In genomic region chr9:68721934-68722333, GRCh38 we compare ENCODE assay signal across 1 cellular context.
TF ChIP-seq lines count a peak whose summit lies in the region.

No MANE protein-coding gene starts in this region.

TF ChIP-seq in K562, 482 proteins besides CTCF, POLR2A, EP300 and RAD21 (continued from another document):
- no peak for TF ChIP-seq ATF2 (CRISPR knock-in tag; IDR thresholded peaks at IDR 0.05)
- TF ChIP-seq SMARCE1 (IDR thresholded peaks at IDR 0.05), result 0 out of 2 replicates have a peak, but pooled peaks have one; percentile 31
- no peak for TF ChIP-seq SRSF9 (IDR thresholded peaks at IDR 0.05; ENCODE audit: borderline replicate concordance, low read depth, low read length)
- TF ChIP-seq SNRNP70 (optimal IDR thresholded peaks at IDR 0.05; ENCODE audit: low read depth, low read length), result no peak
- peak; percentile 40; the same call in 1 of the 2 replicates for TF ChIP-seq NCOR1 (IDR thresholded peaks at IDR 0.05)
- TF ChIP-seq HOMEZ (CRISPR knock-in tag; IDR thresholded peaks at IDR 0.05), result no peak
- TF ChIP-seq ZFP91 (CRISPR knock-in tag; IDR thresholded peaks at IDR 0.05), result no peak
- 0 out of 2 replicates have a peak, but pooled peaks have one; percentile 24 for TF ChIP-seq MTA2 (IDR thresholded peaks at IDR 0.05; ENCODE audit: low read depth)
- TF ChIP-seq TAL1 (IDR thresholded peaks at IDR 0.05), result peak; percentile 59
- peak; percentile 12; the same call in 1 of the 2 replicates for TF ChIP-seq PKNOX1 (IDR thresholded peaks at IDR 0.05)
- no peak for TF ChIP-seq CCNT2 (IDR thresholded peaks at IDR 0.05; ENCODE audit: borderline replicate concordance, extremely low read depth, insufficient read length, low read depth, low read length)
- no peak for TF ChIP-seq XRCC5 (IDR thresholded peaks at IDR 0.05; ENCODE audit: low read depth, low read length)
- TF ChIP-seq SMARCA4 (IDR thresholded peaks at IDR 0.05), result peak; percentile 31; the same call in 1 of the 2 replicates
- TF ChIP-seq CXXC5 (CRISPR knock-in tag; IDR thresholded peaks at IDR 0.05), result 0 out of 2 replicates have a peak, but pooled peaks have one; percentile 25
- TF ChIP-seq ZNF717 (CRISPR knock-in tag; IDR thresholded peaks at IDR 0.05), result no peak
- TF ChIP-seq ARID4B (CRISPR knock-in tag; IDR thresholded peaks at IDR 0.05), result no peak
- TF ChIP-seq ZFP36 (IDR thresholded peaks at IDR 0.05; ENCODE audit: low read depth, low read length, partially characterized antibody), result no peak
- no peak for TF ChIP-seq ARHGAP35 (IDR thresholded peaks at IDR 0.05; ENCODE audit: partially characterized antibody)
- no peak for TF ChIP-seq SRSF7 (optimal IDR thresholded peaks at IDR 0.05; ENCODE audit: low read depth, low read length)
- no peak for TF ChIP-seq NCOA4 (IDR thresholded peaks at IDR 0.05; ENCODE audit: partially characterized antibody)
- TF ChIP-seq CBFA2T3 (IDR thresholded peaks at IDR 0.05), result peak; percentile 64
- TF ChIP-seq FOS (IDR thresholded peaks at IDR 0.05; ENCODE audit: extremely low read depth, insufficient read length), result no peak
- peak; percentile 21 for TF ChIP-seq MEIS2 (IDR thresholded peaks at IDR 0.05; ENCODE audit: partially characterized antibody)
- peak; percentile 46 for TF ChIP-seq CBFA2T2 (conservative IDR thresholded peaks at IDR 0.05)
- peak; percentile 76 for TF ChIP-seq ARID1B (IDR thresholded peaks at IDR 0.05)
- no peak for TF ChIP-seq HDGF (IDR thresholded peaks at IDR 0.05)
- TF ChIP-seq ZNF76 (CRISPR knock-in tag; IDR thresholded peaks at IDR 0.05; ENCODE audit: borderline replicate concordance), result no peak
- TF ChIP-seq ZNF277 (CRISPR knock-in tag; IDR thresholded peaks at IDR 0.05; ENCODE audit: borderline replicate concordance), result no peak
- TF ChIP-seq DPF2 (IDR thresholded peaks at IDR 0.05), result 0 out of 2 replicates have a peak, but pooled peaks have one; percentile 35
- TF ChIP-seq FOSL1 (tag; conservative IDR thresholded peaks at IDR 0.05), result no peak
- no peak for TF ChIP-seq NR2F6 (CRISPR knock-in tag; IDR thresholded peaks at IDR 0.05)
- peak; percentile 42; the same call in 1 of the 2 replicates for TF ChIP-seq TEAD4 (IDR thresholded peaks at IDR 0.05; ENCODE audit: low read length)
- no peak for TF ChIP-seq TEAD4 (CRISPR knock-in tag; IDR thresholded peaks at IDR 0.05; ENCODE audit: borderline replicate concordance)
- TF ChIP-seq BHLHE40 (IDR thresholded peaks at IDR 0.05; ENCODE audit: low read length), result no peak
